Comparison of ENCODE assay signal across 8 cellular contexts in the genomic region with DNA sequence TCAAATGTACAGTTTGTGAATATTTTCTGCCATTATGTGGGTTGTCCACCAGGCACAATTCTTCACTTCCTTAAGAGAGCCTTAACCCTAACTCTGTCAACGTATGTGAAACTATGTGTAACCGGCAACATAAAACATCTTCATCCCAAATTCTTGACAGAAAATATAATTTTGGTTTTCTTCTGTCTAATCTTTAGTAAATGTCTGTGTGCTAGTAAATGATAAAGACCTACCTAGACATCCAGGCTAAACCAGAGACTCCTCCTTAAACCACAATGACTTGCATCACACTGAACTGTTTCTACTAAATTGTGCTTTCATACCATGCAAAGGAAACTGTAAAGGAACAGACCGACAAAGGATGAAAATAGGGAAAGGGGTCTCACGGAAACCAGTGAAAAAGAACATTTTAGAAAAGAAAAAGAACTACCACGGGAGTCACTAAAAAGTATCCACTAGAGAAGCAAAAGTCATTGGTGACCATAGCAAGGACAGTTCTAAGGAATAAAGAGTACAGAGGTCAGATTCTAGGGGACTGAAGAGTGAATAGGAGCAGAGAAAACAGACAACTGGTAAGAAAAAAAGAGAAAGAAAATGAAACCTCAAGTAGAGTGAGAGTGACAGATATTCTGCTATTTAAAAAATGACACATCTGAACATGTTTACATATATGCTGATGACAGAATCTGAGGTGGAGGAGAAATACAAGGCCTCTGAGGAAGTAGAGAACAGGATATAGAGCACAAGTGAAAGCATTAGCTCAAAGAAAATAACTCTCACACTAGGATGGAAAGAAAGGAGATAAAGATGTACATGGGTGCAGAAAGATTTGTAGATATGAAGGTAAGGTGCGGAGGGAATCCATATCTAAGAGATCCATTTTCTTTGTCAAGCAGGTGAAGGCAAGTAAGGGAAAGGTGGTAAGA. TPM values are rescaled to one million over a fixed set of nuclear protein-coding genes. Genes with fewer than 3 reads are reported as not detected.
DNase-seq lines count a peak whose midpoint lies in the region; ATAC-seq and TF ChIP-seq lines count a peak whose summit lies in the region.

No MANE protein-coding gene starts in this region.

- CTCF ChIA-PET in activated CD4-positive, alpha-beta T cell treated with anti-CD3 and anti-CD28 coated beads, Interleukin-2, amount 10 ng/mL, durations not matched to agents 7 days and 5 days (lab: Charles Lee), result interaction anchor here (1.0 kb wide), 2 partner anchors 9 to 50 kb away, joined by 3 to 5 read pairs; no protein-coding TSS in a partner anchor
- CTCF ChIA-PET in activated B cell treated with CpG ODN at 0.5 μM for 24 hours (lab: Charles Lee), result no interaction called here

- peak; percentile 30 for DNase-seq in activated CD4-positive, alpha-beta T cell treated with anti-CD3 and anti-CD28 coated beads, Interleukin-2, amount 10 ng/mL, durations not matched to agents 7 days and 5 days
- no peak for DNase-seq in activated CD4-positive, alpha-beta T cell treated with anti-CD3 and anti-CD28 coated beads for 1 hour
- DNase-seq in activated B cell treated with CpG ODN at 0.5 μM for 24 hours (no peak), smooth muscle cell (lab: John Stamatoyannopoulos, UW; ENCODE audit: unreplicated experiment) (no peak), left ventricle myocardium inferior (no peak), BE2C (no peak), SHP77 (lab: John Stamatoyannopoulos, UW) (no peak)

- POLR2A ChIA-PET in activated CD4-positive, alpha-beta T cell treated with anti-CD3 and anti-CD28 coated beads, Interleukin-2, amount 10 ng/mL, durations not matched to agents 7 days and 5 days (lab: Charles Lee), result no interaction called here
- POLR2A ChIA-PET in activated B cell treated with CpG ODN at 0.5 μM for 24 hours (lab: Charles Lee), result no interaction called here

- H3K9me3 ChIP-seq in smooth muscle cell (replicated peaks; ENCODE audit: low read depth) (no peaks in the 10 kb centered on the region), left ventricle myocardium inferior (replicated peaks) (no peaks in the 10 kb centered on the region), BE2C (no peaks in the 10 kb centered on the region)

- H3K9me3 Mint-ChIP-seq in activated CD4-positive, alpha-beta T cell treated with anti-CD3 and anti-CD28 coated beads, Interleukin-2, amount 10 ng/mL, durations not matched to agents 7 days and 5 days, result peaks cover 3% of the 10 kb centered on the region
- no peaks in the 10 kb centered on the region for H3K9me3 Mint-ChIP-seq in activated B cell treated with CpG ODN at 0.5 μM for 24 hours

- intact Hi-C loops in activated B cell treated with CpG ODN at 0.5 μM for 24 hours (cut with micrococcal nuclease), result loop anchor here (10.0 kb wide), 1 partner anchor 47 kb away; a partner anchor contains a TSS
- intact Hi-C loops in left ventricle myocardium inferior (cut with micrococcal nuclease), result no loop called here

- H3K36me3 ChIP-seq in smooth muscle cell (ENCODE audit: low read depth) (no peaks in the 10 kb centered on the region), left ventricle myocardium inferior (peaks cover 19% of the 10 kb centered on the region), BE2C (peaks cover 3% of the 10 kb centered on the region; the same call in 1 of the 2 replicates)

- H3K4me3 ChIP-seq in smooth muscle cell (no peak overlapping the region), left ventricle myocardium inferior (no peak overlapping the region), BE2C (ENCODE audit: low read depth, low read length) (no peak overlapping the region)

- no peak overlapping the region for H2AFZ ChIP-seq in smooth muscle cell (ENCODE audit: low read depth)

- peak overlapping the region; percentile 66 for H3K4me2 ChIP-seq in smooth muscle cell

- H3K27me3 Mint-ChIP-seq in activated CD4-positive, alpha-beta T cell treated with anti-CD3 and anti-CD28 coated beads, Interleukin-2, amount 10 ng/mL, durations not matched to agents 7 days and 5 days, result no peaks in the 10 kb centered on the region
- no peaks in the 10 kb centered on the region for H3K27me3 Mint-ChIP-seq in activated B cell treated with CpG ODN at 0.5 μM for 24 hours

- H3K36me3 Mint-ChIP-seq in activated CD4-positive, alpha-beta T cell treated with anti-CD3 and anti-CD28 coated beads, Interleukin-2, amount 10 ng/mL, durations not matched to agents 7 days and 5 days (ENCODE audit: low read depth), result peaks cover 39% of the 10 kb centered on the region
- H3K36me3 Mint-ChIP-seq in activated B cell treated with CpG ODN at 0.5 μM for 24 hours (ENCODE audit: low read depth), result peaks cover 43% of the 10 kb centered on the region

- peaks cover 34% of the 10 kb centered on the region for H3K4me1 Mint-ChIP-seq in activated CD4-positive, alpha-beta T cell treated with anti-CD3 and anti-CD28 coated beads, Interleukin-2, amount 10 ng/mL, durations not matched to agents 7 days and 5 days
- peaks cover 38% of the 10 kb centered on the region for H3K4me1 Mint-ChIP-seq in activated B cell treated with CpG ODN at 0.5 μM for 24 hours

- TF ChIP-seq CTCF in activated B cell treated with CpG ODN at 0.5 μM for 24 hours (IDR thresholded peaks at IDR 0.05) (no peak), smooth muscle cell (IDR thresholded peaks at IDR 0.05; ENCODE audit: borderline replicate concordance, insufficient read depth, poor library complexity, severe bottlenecking) (no peak), left ventricle myocardium inferior (IDR thresholded peaks at IDR 0.05; ENCODE audit: borderline replicate concordance) (no peak), BE2C (IDR thresholded peaks at IDR 0.05; ENCODE audit: low read depth, low read length) (no peak)

- peaks cover 71% of the 10 kb centered on the region for H3K79me2 ChIP-seq in smooth muscle cell (ENCODE audit: low read depth)

- ATAC-seq in HG03196 (IDR thresholded peaks at IDR 0.05; ENCODE audit: unreplicated experiment), result peak; percentile 80
- ATAC-seq in activated B cell treated with CpG ODN at 0.5 μM for 24 hours (ENCODE audit: low read depth), result peak; percentile 54

- H3K27me3 ChIP-seq in smooth muscle cell (ENCODE audit: low read depth), result no peaks in the 10 kb centered on the region
- H3K27me3 ChIP-seq in left ventricle myocardium inferior (ENCODE audit: low read depth), result no peaks in the 10 kb centered on the region
- no peaks in the 10 kb centered on the region for H3K27me3 ChIP-seq in BE2C

- H3K4me1 ChIP-seq in smooth muscle cell (ENCODE audit: low read depth) (no peaks in the 10 kb centered on the region), left ventricle myocardium inferior (peaks cover 39% of the 10 kb centered on the region), BE2C (no peaks in the 10 kb centered on the region)

- H3K27ac ChIP-seq in smooth muscle cell (ENCODE audit: low read depth) (peak overlapping the region; percentile 83), left ventricle myocardium inferior (replicated peaks) (no peak overlapping the region)

- H4K20me1 ChIP-seq in smooth muscle cell (ENCODE audit: low read depth), result peaks cover 57% of the 10 kb centered on the region

- no peaks in the 10 kb centered on the region for H3F3A ChIP-seq in smooth muscle cell (ENCODE audit: low read depth)

- WGBS in smooth muscle cell (ENCODE audit: low lambda C conversion rate), result 80% methylated on average over 6 of the region's 6 CpGs

- peak overlapping the region; percentile 58 for H3K4me3 Mint-ChIP-seq in activated CD4-positive, alpha-beta T cell treated with anti-CD3 and anti-CD28 coated beads, Interleukin-2, amount 10 ng/mL, durations not matched to agents 7 days and 5 days
- H3K4me3 Mint-ChIP-seq in activated B cell treated with CpG ODN at 0.5 μM for 24 hours, result peak overlapping the region; percentile 4

- H3K9ac ChIP-seq in smooth muscle cell (ENCODE audit: low read depth), result peak overlapping the region; percentile 28

- H3K27ac Mint-ChIP-seq in activated CD4-positive, alpha-beta T cell treated with anti-CD3 and anti-CD28 coated beads, Interleukin-2, amount 10 ng/mL, durations not matched to agents 7 days and 5 days, result peak overlapping the region; percentile 95
- peak overlapping the region; percentile 54 for H3K27ac Mint-ChIP-seq in activated B cell treated with CpG ODN at 0.5 μM for 24 hours

RNA-seq across cellular contexts. Expression of a gene that starts 49.4 kb away (rescaled TPM):
- total RNA-seq in activated CD4-positive, alpha-beta T cell treated with anti-CD3 and anti-CD28 coated beads, Interleukin-2, amount 10 ng/mL, durations not matched to agents 7 days and 5 days, result 10 to 100 TPM; 24.8 to 26.1 TPM
- total RNA-seq in activated B cell treated with CpG ODN at 0.5 μM for 24 hours (29.8 and 34.0 TPM in 2 replicates), smooth muscle cell (35.8 and 47.4 TPM in 2 replicates), left ventricle myocardium inferior (30.6 TPM)
- polyA plus RNA-seq in smooth muscle cell, result 8.8 and 11.4 TPM in 2 replicates
- polyA plus RNA-seq in BE2C (2012; ENCODE audit: insufficient read depth, insufficient read length, low read depth), result 11.2 TPM
